2 cellular contexts compared by ENCODE assay signal in genomic region chr2:170463206-170463537, GRCh38.
TF ChIP-seq lines count a peak whose summit lies in the region.

No MANE protein-coding gene starts in this region.

TF ChIP-seq in HepG2, 621 proteins besides CTCF, POLR2A, EP300 and RAD21:
- TF ChIP-seq, protein P1, sequence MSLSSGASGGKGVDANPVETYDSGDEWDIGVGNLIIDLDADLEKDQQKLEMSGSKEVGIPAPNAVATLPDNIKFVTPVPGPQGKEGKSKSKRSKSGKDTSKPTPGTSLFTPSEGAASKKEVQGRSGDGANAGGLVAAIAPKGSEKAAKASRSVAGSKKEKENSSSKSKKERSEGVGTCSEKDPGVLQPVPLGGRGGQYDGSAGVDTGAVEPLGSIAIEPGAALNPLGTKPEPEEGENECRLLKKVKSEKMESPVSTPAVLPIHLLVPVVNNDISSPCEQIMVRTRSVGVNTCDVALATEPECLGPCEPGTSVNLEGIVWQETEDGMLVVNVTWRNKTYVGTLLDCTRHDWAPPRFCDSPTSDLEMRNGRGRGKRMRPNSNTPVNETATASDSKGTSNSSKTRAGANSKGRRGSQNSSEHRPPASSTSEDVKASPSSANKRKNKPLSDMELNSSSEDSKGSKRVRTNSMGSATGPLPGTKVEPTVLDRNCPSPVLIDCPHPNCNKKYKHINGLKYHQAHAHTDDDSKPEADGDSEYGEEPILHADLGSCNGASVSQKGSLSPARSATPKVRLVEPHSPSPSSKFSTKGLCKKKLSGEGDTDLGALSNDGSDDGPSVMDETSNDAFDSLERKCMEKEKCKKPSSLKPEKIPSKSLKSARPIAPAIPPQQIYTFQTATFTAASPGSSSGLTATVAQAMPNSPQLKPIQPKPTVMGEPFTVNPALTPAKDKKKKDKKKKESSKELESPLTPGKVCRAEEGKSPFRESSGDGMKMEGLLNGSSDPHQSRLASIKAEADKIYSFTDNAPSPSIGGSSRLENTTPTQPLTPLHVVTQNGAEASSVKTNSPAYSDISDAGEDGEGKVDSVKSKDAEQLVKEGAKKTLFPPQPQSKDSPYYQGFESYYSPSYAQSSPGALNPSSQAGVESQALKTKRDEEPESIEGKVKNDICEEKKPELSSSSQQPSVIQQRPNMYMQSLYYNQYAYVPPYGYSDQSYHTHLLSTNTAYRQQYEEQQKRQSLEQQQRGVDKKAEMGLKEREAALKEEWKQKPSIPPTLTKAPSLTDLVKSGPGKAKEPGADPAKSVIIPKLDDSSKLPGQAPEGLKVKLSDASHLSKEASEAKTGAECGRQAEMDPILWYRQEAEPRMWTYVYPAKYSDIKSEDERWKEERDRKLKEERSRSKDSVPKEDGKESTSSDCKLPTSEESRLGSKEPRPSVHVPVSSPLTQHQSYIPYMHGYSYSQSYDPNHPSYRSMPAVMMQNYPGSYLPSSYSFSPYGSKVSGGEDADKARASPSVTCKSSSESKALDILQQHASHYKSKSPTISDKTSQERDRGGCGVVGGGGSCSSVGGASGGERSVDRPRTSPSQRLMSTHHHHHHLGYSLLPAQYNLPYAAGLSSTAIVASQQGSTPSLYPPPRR (CRISPR knock-in tag; IDR thresholded peaks at IDR 0.05; ENCODE audit: borderline replicate concordance), result no peak
- TF ChIP-seq HNRNPK (IDR thresholded peaks at IDR 0.05; ENCODE audit: low read depth, low read length, poor library complexity, severe bottlenecking) (no peak), SRSF9 (IDR thresholded peaks at IDR 0.05; ENCODE audit: borderline replicate concordance, insufficient read depth, low read depth, low read length, poor library complexity, severe bottlenecking) (no peak), PAX8 (CRISPR knock-in tag; IDR thresholded peaks at IDR 0.05; ENCODE audit: borderline replicate concordance) (no peak), ZIK1 (CRISPR knock-in tag; IDR thresholded peaks at IDR 0.05; ENCODE audit: borderline replicate concordance, low read depth) (no peak), FOXO1 (CRISPR knock-in tag; IDR thresholded peaks at IDR 0.05) (no peak), ZNF121 (CRISPR knock-in tag; IDR thresholded peaks at IDR 0.05) (no peak)
- TF ChIP-seq, protein P2, sequence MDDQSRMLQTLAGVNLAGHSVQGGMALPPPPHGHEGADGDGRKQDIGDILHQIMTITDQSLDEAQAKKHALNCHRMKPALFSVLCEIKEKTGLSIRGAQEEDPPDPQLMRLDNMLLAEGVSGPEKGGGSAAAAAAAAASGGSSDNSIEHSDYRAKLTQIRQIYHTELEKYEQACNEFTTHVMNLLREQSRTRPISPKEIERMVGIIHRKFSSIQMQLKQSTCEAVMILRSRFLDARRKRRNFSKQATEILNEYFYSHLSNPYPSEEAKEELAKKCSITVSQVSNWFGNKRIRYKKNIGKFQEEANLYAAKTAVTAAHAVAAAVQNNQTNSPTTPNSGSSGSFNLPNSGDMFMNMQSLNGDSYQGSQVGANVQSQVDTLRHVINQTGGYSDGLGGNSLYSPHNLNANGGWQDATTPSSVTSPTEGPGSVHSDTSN (CRISPR knock-in tag; IDR thresholded peaks at IDR 0.05; ENCODE audit: borderline replicate concordance), result no peak

TF ChIP-seq in K562, 482 proteins besides CTCF, POLR2A, EP300 and RAD21 (continued from another document):
- TF ChIP-seq SMARCA4 (IDR thresholded peaks at IDR 0.05) (no peak), ZNF175 (CRISPR knock-in tag; IDR thresholded peaks at IDR 0.05; ENCODE audit: low read depth) (peak; percentile 16; the same call in 1 of the 2 replicates), ZNF766 (CRISPR knock-in tag; conservative IDR thresholded peaks at IDR 0.05) (0 out of 2 replicates have a peak, but pooled peaks have one; percentile 74), HDAC2 (IDR thresholded peaks at IDR 0.05) (no peak), POLR2H (tag; IDR thresholded peaks at IDR 0.05; ENCODE audit: low read depth) (0 out of 2 replicates have a peak, but pooled peaks have one; percentile 0), ZNF584 (CRISPR knock-in tag; IDR thresholded peaks at IDR 0.05; ENCODE audit: low read depth) (peak; percentile 27; the same call in 1 of the 2 replicates), BACH1 (tag; IDR thresholded peaks at IDR 0.05) (peak; percentile 46; the same call in 1 of the 2 replicates), FOXJ2 (tag; IDR thresholded peaks at IDR 0.05) (peak; percentile 52; the same call in 1 of the 2 replicates), E4F1 (CRISPR knock-in tag; IDR thresholded peaks at IDR 0.05; ENCODE audit: borderline replicate concordance) (no peak), NR2C2 (CRISPR knock-in tag; IDR thresholded peaks at IDR 0.05) (no peak), NR2C2 (tag; IDR thresholded peaks at IDR 0.05) (peak; percentile 24; the same call in 1 of the 2 replicates), ELF1 (tag; IDR thresholded peaks at IDR 0.05) (peak; percentile 67), TAF7 (tag; IDR thresholded peaks at IDR 0.05) (0 out of 2 replicates have a peak, but pooled peaks have one; percentile 28), HLTF (IDR thresholded peaks at IDR 0.05) (no peak), ZNF589 (CRISPR knock-in tag; IDR thresholded peaks at IDR 0.05; ENCODE audit: low read depth) (0 out of 2 replicates have a peak, but pooled peaks have one; percentile 54), NFRKB (IDR thresholded peaks at IDR 0.05; ENCODE audit: low read depth) (0 out of 2 replicates have a peak, but pooled peaks have one; percentile 66), ESRRB (CRISPR knock-in tag; IDR thresholded peaks at IDR 0.05; ENCODE audit: borderline replicate concordance) (no peak)
